ENCODE assay signal across 8 cellular contexts in genomic region chr15:74461847-74462511, GRCh38. TPM values are rescaled to one million over a fixed set of nuclear protein-coding genes. Genes with fewer than 3 reads are reported as not detected.
DNase-seq lines count a peak whose midpoint lies in the region; ATAC-seq and TF ChIP-seq lines count a peak whose summit lies in the region.

No MANE protein-coding gene starts in this region.

- H3K4me3 Mint-ChIP-seq in activated naive CD4-positive, alpha-beta T cell treated with anti-CD3 and anti-CD28 coated beads, Interleukin-2, amount 50 U/mL, for 24 hours, result peak overlapping the region; percentile 93
- peak overlapping the region; percentile 80 for H3K4me3 Mint-ChIP-seq in activated CD8-positive, alpha-beta T cell treated with anti-CD3 and anti-CD28 coated beads for 36 hours
- peak overlapping the region; percentile 98 for H3K4me3 Mint-ChIP-seq in type B pancreatic cell

- peaks cover 51% of the 10 kb centered on the region for H3K4me1 Mint-ChIP-seq in activated naive CD4-positive, alpha-beta T cell treated with anti-CD3 and anti-CD28 coated beads, Interleukin-2, amount 50 U/mL, for 24 hours
- peaks cover 48% of the 10 kb centered on the region for H3K4me1 Mint-ChIP-seq in activated CD8-positive, alpha-beta T cell treated with anti-CD3 and anti-CD28 coated beads for 36 hours (ENCODE audit: low read depth)
- peaks cover 22% of the 10 kb centered on the region for H3K4me1 Mint-ChIP-seq in type B pancreatic cell (ENCODE audit: unreplicated experiment)

- intact Hi-C loops in activated CD8-positive, alpha-beta T cell treated with anti-CD3 and anti-CD28 coated beads for 36 hours (cut with micrococcal nuclease), result loop anchor here (2.0 kb wide), 1 partner anchor 85 kb away; no protein-coding TSS in a partner anchor

- peaks cover 12% of the 10 kb centered on the region for H3K36me3 Mint-ChIP-seq in activated naive CD4-positive, alpha-beta T cell treated with anti-CD3 and anti-CD28 coated beads, Interleukin-2, amount 50 U/mL, for 24 hours
- peaks cover 24% of the 10 kb centered on the region for H3K36me3 Mint-ChIP-seq in activated CD8-positive, alpha-beta T cell treated with anti-CD3 and anti-CD28 coated beads for 36 hours (ENCODE audit: low read depth)
- peaks cover 29% of the 10 kb centered on the region for H3K36me3 Mint-ChIP-seq in type B pancreatic cell

- TF ChIP-seq CTCF in activated CD8-positive, alpha-beta T cell treated with anti-CD3 and anti-CD28 coated beads for 36 hours (IDR thresholded peaks at IDR 0.05), result no peak
- TF ChIP-seq CTCF in type B pancreatic cell (conservative IDR thresholded peaks at IDR 0.05), result no peak

- H3K27ac Mint-ChIP-seq in activated naive CD4-positive, alpha-beta T cell treated with anti-CD3 and anti-CD28 coated beads, Interleukin-2, amount 50 U/mL, for 24 hours, result peak overlapping the region; percentile 95
- H3K27ac Mint-ChIP-seq in activated CD8-positive, alpha-beta T cell treated with anti-CD3 and anti-CD28 coated beads for 36 hours, result peak overlapping the region; percentile 92
- H3K27ac Mint-ChIP-seq in type B pancreatic cell, result peak overlapping the region; percentile 84

- H3K27me3 Mint-ChIP-seq in activated naive CD4-positive, alpha-beta T cell treated with anti-CD3 and anti-CD28 coated beads, Interleukin-2, amount 50 U/mL, for 24 hours, result no peaks in the 10 kb centered on the region
- H3K27me3 Mint-ChIP-seq in activated CD8-positive, alpha-beta T cell treated with anti-CD3 and anti-CD28 coated beads for 36 hours, result no peaks in the 10 kb centered on the region
- H3K27me3 Mint-ChIP-seq in type B pancreatic cell, result no peaks in the 10 kb centered on the region

- no peak for ATAC-seq in activated CD8-positive, alpha-beta T cell treated with anti-CD3 and anti-CD28 coated beads for 36 hours

- H3K9me3 Mint-ChIP-seq in activated naive CD4-positive, alpha-beta T cell treated with anti-CD3 and anti-CD28 coated beads, Interleukin-2, amount 50 U/mL, for 24 hours, result no peaks in the 10 kb centered on the region
- peaks cover 2% of the 10 kb centered on the region for H3K9me3 Mint-ChIP-seq in activated CD8-positive, alpha-beta T cell treated with anti-CD3 and anti-CD28 coated beads for 36 hours
- peaks cover 9% of the 10 kb centered on the region for H3K9me3 Mint-ChIP-seq in type B pancreatic cell

- DNase-seq in activated naive CD4-positive, alpha-beta T cell treated with Interleukin-2 at 50 U/mL for 16 hours, result no peak
- DNase-seq in activated CD8-positive, alpha-beta T cell treated with anti-CD3 and anti-CD28 coated beads for 36 hours, result no peak
- peak; percentile 38 for DNase-seq in islet precursor cell
- DNase-seq in type B pancreatic cell (ENCODE audit: extremely low spot score, unreplicated experiment), result no peak
- no peak for DNase-seq in stimulated activated CD4-positive, alpha-beta T cell treated with anti-CD3 and anti-CD28 coated beads, Interleukin-15, amount 100 ng/mL, for 24 hours
- no peak for DNase-seq in SKM-1 treated with dmso at 0.1 percent for 144 hours (lab: John Stamatoyannopoulos, UW; ENCODE audit: unreplicated experiment)
- DNase-seq in stimulated activated naive CD4-positive, alpha-beta T cell (lab: John Stamatoyannopoulos, UW), result no peak

- CTCF ChIA-PET in activated CD8-positive, alpha-beta T cell treated with anti-CD3 and anti-CD28 coated beads for 36 hours (lab: Charles Lee), result interaction anchor here (0.9 to 4.3 kb wide), 8 partner anchors 16 to 87 kb away, joined by 3 to 24 read pairs (median 6); no protein-coding TSS in a partner anchor

- POLR2A ChIA-PET in activated CD8-positive, alpha-beta T cell treated with anti-CD3 and anti-CD28 coated beads for 36 hours (lab: Charles Lee), result interaction anchor here (0.6 to 2.8 kb wide), 17 partner anchors 10 to 351 kb away, joined by 3 to 23 read pairs (median 6); partner anchors contain the start of gene ARID3B

RNA-seq across cellular contexts. Expression of gene UBL7, which starts 1.0 kb away (rescaled TPM):
- 10 to 100 TPM; 48.8 to 53.3 TPM for total RNA-seq in activated CD8-positive, alpha-beta T cell treated with anti-CD3 and anti-CD28 coated beads for 36 hours
- total RNA-seq in type B pancreatic cell (ENCODE audit: low replicate concordance), result 42.0 and 57.0 TPM in 2 replicates

RNA-seq across cellular contexts. Expression of gene SEMA7A, which starts 28.2 kb away (rescaled TPM):
- 10 to 100 TPM; 62.4 TPM for total RNA-seq in activated CD8-positive, alpha-beta T cell treated with anti-CD3 and anti-CD28 coated beads for 36 hours
- total RNA-seq in type B pancreatic cell (ENCODE audit: low replicate concordance), result 6.3 and 11.2 TPM in 2 replicates
